ENCODE assay signal across 9 cellular contexts in the genomic region with DNA sequence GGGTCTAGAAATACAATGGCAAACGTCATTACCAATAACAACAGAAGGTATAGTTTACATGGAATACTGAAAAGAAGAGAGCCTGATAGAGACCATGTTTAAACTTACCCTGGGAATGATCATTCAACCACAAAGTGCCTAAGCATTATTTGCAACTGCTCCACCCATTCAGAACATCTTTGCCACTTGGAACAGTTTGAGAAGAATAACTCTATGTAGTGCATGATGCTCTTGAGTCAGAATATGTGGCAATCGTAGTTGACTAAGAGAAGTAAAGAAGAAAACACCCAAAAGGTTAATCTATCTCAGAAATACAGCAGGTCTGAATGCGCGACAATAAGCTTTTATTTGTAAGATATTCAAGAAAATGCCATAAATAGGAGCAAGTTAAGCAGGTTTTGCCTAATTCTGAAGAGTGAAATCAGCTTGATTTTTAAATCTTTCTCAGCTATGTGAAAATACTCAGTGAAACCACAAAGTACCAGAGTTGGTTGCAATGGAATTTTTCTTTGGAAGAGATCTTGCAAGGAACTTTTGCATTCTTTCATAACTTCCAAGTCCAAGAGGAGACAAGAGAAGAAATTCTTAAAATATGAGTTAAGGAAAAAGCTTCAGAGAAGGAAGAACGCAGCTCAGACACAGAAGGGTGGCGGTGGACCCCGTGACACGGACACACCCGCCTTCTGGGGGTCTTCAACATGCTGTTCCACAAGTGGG.
DNase-seq lines count a peak whose midpoint lies in the region; ATAC-seq and TF ChIP-seq lines count a peak whose summit lies in the region.
"Had no signal": no experiment of that assay in that cellular context is flagged by ENCODE, and none has a peak within 500 bp of the region (broad histone marks: within the 10 kb centered on the region; RNA-seq: fewer than 3 reads in every experiment).

No MANE protein-coding gene starts in this region.

- ATAC-seq in HG03280 (IDR thresholded peaks at IDR 0.05; ENCODE audit: unreplicated experiment) (no peak), right lobe of liver (no peak), HG03469 (IDR thresholded peaks at IDR 0.05; ENCODE audit: unreplicated experiment) (no peak)

- H3K36me3 ChIP-seq in esophagus muscularis mucosa (peaks cover 0 to 31% (median 20%) of the 10 kb centered on the region in 4 donors), muscle layer of duodenum (ENCODE audit: control insufficient read depth in 1 of 2, insufficient read depth in 2 of 2, low read length in 2 of 2) (peaks cover 9 to 21% of the 10 kb centered on the region in 2 donors), urinary bladder (ENCODE audit: insufficient read depth) (peaks cover 2% of the 10 kb centered on the region), right lobe of liver (peaks cover 0 to 26% (median 4%) of the 10 kb centered on the region in 4 donors)

- no peak for TF ChIP-seq EP300 in esophagus muscularis mucosa (IDR thresholded peaks at IDR 0.05)

- WGBS in esophagus muscularis mucosa: 74% methylated on average over 9 of the region's 9 CpGs
- WGBS in urinary bladder: 79% methylated on average over 9 of the region's 9 CpGs
- WGBS in right lobe of liver (ENCODE audit: insufficient coverage, low coverage, low lambda C conversion rate, missing lambda C conversion rate): 87% methylated on average over 9 of the region's 9 CpGs

- TF ChIP-seq CTCF in esophagus muscularis mucosa (IDR thresholded peaks at IDR 0.05): no peak
- no peak for TF ChIP-seq CTCF in right lobe of liver (IDR thresholded peaks at IDR 0.05)

- H3K4me3 ChIP-seq in esophagus muscularis mucosa (peak overlapping the region in 1 of 4 donors; percentile 8), muscle layer of duodenum (ENCODE audit: low read depth in 1 of 2, low read length in 2 of 2) (no peak overlapping the region), urinary bladder (ENCODE audit: low read depth, low read length) (no peak overlapping the region), right lobe of liver (no peak overlapping the region)

- peaks cover 6 to 24% (median 16%) of the 10 kb centered on the region in 4 donors for H3K4me1 ChIP-seq in esophagus muscularis mucosa
- H3K4me1 ChIP-seq in muscle layer of duodenum (ENCODE audit: control insufficient read depth in 1 of 2, insufficient read depth in 2 of 2, low read length in 2 of 2): no peaks in the 10 kb centered on the region
- no peaks in the 10 kb centered on the region for H3K4me1 ChIP-seq in urinary bladder (ENCODE audit: insufficient read depth)
- H3K4me1 ChIP-seq in right lobe of liver: peaks cover 0 to 16% (median 0%) of the 10 kb centered on the region in 4 donors

- H3K9me3 ChIP-seq in esophagus muscularis mucosa (no peaks in the 10 kb centered on the region), muscle layer of duodenum (ENCODE audit: control insufficient read depth in 1 of 2, low read length in 2 of 2) (no peaks in the 10 kb centered on the region), right lobe of liver (no peaks in the 10 kb centered on the region)

- H3K27ac ChIP-seq in esophagus muscularis mucosa (replicated peaks in 1 of 4) (peak overlapping the region; percentile 25 to 68 (median 58)), muscle layer of duodenum (ENCODE audit: low read length) (peak overlapping the region; percentile 17), urinary bladder (ENCODE audit: low read depth) (peak overlapping the region; percentile 34), right lobe of liver (no peak overlapping the region)

- peak; percentile 5 for DNase-seq in NCI-H226
- DNase-seq in esophagus muscularis mucosa (ENCODE audit: extremely low spot score): no peak
- DNase-seq in right lobe of liver: no peak
- DNase-seq: activated CD4-positive, CD25-positive, alpha-beta regulatory T cell; stimulated activated CD4-positive, alpha-beta T cell treated with anti-CD3 and anti-CD28 coated beads, Interleukin-2, amount 100 ng/mL, for 24 hours had no signal

- H3K27me3 ChIP-seq in esophagus muscularis mucosa (no peaks in the 10 kb centered on the region), muscle layer of duodenum (ENCODE audit: low read depth, low read length) (no peaks in the 10 kb centered on the region), right lobe of liver (no peaks in the 10 kb centered on the region)

- intact Hi-C loops in esophagus muscularis mucosa (cut with DNase I) (no loop called here), right lobe of liver (cut with DNase I) (no loop called here)

- TF ChIP-seq POLR2A in esophagus muscularis mucosa (IDR thresholded peaks at IDR 0.05; ENCODE audit: low read depth) (no peak), right lobe of liver (IDR thresholded peaks at IDR 0.05) (no peak)

Comparison
In these comparisons a context has a peak if more than half of its experiments do, and no peak if none do; other contexts are left out.
1. H3K27ac ChIP-seq: peak in esophagus muscularis mucosa (4 of 4), muscle layer of duodenum (single experiment) and urinary bladder (single experiment); none in right lobe of liver (0 of 3).